8 cellular contexts compared by ENCODE assay signal in genomic region chr5:154756203-154756870, GRCh38. TPM values are rescaled to one million over a fixed set of nuclear protein-coding genes. Genes with fewer than 3 reads are reported as not detected.
DNase-seq lines count a peak whose midpoint lies in the region; ATAC-seq and TF ChIP-seq lines count a peak whose summit lies in the region.

No MANE protein-coding gene starts in this region.

- H3K36me3 ChIP-seq in Loucy (ENCODE audit: insufficient read depth, low read length) (no peaks in the 10 kb centered on the region), thyroid gland (no peaks in the 10 kb centered on the region)

- no peaks in the 10 kb centered on the region for H3F3A ChIP-seq in Loucy (ENCODE audit: low read depth)

- H3K4me1 ChIP-seq in Loucy (ENCODE audit: insufficient read depth, low read length, poor library complexity, severe bottlenecking) (peaks cover 25% of the 10 kb centered on the region), thyroid gland (peaks cover 51 to 54% of the 10 kb centered on the region in 2 donors)

- peaks cover 47% of the 10 kb centered on the region for H4K20me1 ChIP-seq in Loucy (ENCODE audit: insufficient read depth, low read length, poor library complexity, severe bottlenecking)

- peak overlapping the region; percentile 94 for H3K4me3 ChIP-seq in Loucy (ENCODE audit: low read length, poor library complexity, severe bottlenecking)
- H3K4me3 ChIP-seq in thyroid gland (replicated peaks in 1 of 3) = peak overlapping the region; percentile 69 to 93 (median 75)

- H3K9me2 ChIP-seq in Loucy (replicated peaks; ENCODE audit: low read depth, low read length) = no peaks in the 10 kb centered on the region

- no peak for TF ChIP-seq CTCF in CD4-positive, alpha-beta T cell (IDR thresholded peaks at IDR 0.05)
- TF ChIP-seq CTCF in Loucy (conservative IDR thresholded peaks at IDR 0.05; ENCODE audit: low read length) = no peak
- TF ChIP-seq CTCF in natural killer cell (IDR thresholded peaks at IDR 0.05) = no peak
- TF ChIP-seq CTCF in thyroid gland (IDR thresholded peaks at IDR 0.05) = no peak

- no peak for ATAC-seq in CD4-positive, alpha-beta T cell (ENCODE audit: poor library complexity)
- ATAC-seq in natural killer cell = no peak
- ATAC-seq in HG02642 (IDR thresholded peaks at IDR 0.05; ENCODE audit: poor library complexity, unreplicated experiment) = no peak
- ATAC-seq in HG03045 (IDR thresholded peaks at IDR 0.05; ENCODE audit: unreplicated experiment) = no peak

- H3K9me3 ChIP-seq in CD4-positive, alpha-beta T cell (ENCODE audit: control insufficient read depth, low read length) = no peaks in the 10 kb centered on the region
- H3K9me3 ChIP-seq in Loucy (ENCODE audit: insufficient read depth, low read depth, low read length) = no peaks in the 10 kb centered on the region
- H3K9me3 ChIP-seq in thyroid gland = no peaks in the 10 kb centered on the region

- CTCF ChIA-PET in CD4-positive, alpha-beta T cell (lab: Charles Lee) = no interaction called here

- peak overlapping the region; percentile 91 for H3K27ac Mint-ChIP-seq in CD4-positive, alpha-beta T cell
- peak overlapping the region; percentile 90 to 94 for H3K27ac Mint-ChIP-seq in natural killer cell

- peak; percentile 6 to 56 (median 20) for DNase-seq in CD4-positive, alpha-beta T cell
- DNase-seq in activated T-cell treated with anti-CD3 and anti-CD28 coated beads for 24 hours (ENCODE audit: low read depth) (peak; percentile 17), erythroblast (lab: John Stamatoyannopoulos, UW) (peak; percentile 79 to 88), natural killer cell (peak; percentile 51), thyroid gland (peak; percentile 67 to 72)

- peak overlapping the region; percentile 92 for H3K9ac ChIP-seq in Loucy (ENCODE audit: low read depth, low read length, poor library complexity, severe bottlenecking)

- H3K4me3 Mint-ChIP-seq in CD4-positive, alpha-beta T cell = peak overlapping the region; percentile 94
- peak overlapping the region; percentile 92 for H3K4me3 Mint-ChIP-seq in natural killer cell

- H2AFZ ChIP-seq in Loucy (ENCODE audit: low read length) = no peak overlapping the region

- TF ChIP-seq POLR2A in erythroblast (IDR thresholded peaks at IDR 0.05; ENCODE audit: low read length) (no peak), thyroid gland (IDR thresholded peaks at IDR 0.05) (no peak)

- H3K36me3 Mint-ChIP-seq in CD4-positive, alpha-beta T cell (ENCODE audit: low read depth) = peaks cover 19% of the 10 kb centered on the region
- no peaks in the 10 kb centered on the region for H3K36me3 Mint-ChIP-seq in natural killer cell

- WGBS in thyroid gland, 2 donors = 1% methylated on average over 40 to 46 of the region's 48 CpGs

- intact Hi-C loops in CD4-positive, alpha-beta T cell (cut with DNase I, micrococcal nuclease) = loop anchor here (5.0 to 10.0 kb wide), 5 partner anchors 36 to 562 kb away; partner anchors contain the start of genes GALNT10 (in 1 of the 2) and MRPL22 (in 1 of the 2)
- intact Hi-C loops in natural killer cell (cut with micrococcal nuclease) = loop anchor here (5.0 kb wide), 1 partner anchor 181 kb away; the partner anchor contains the start of gene GEMIN5
- intact Hi-C loops in thyroid gland (cut with DNase I) = loop anchor here (10.0 kb wide), 1 partner anchor 98 kb away; the partner anchor contains the start of genes CNOT8 and FAXDC2

- no peaks in the 10 kb centered on the region for H3K9me3 Mint-ChIP-seq in CD4-positive, alpha-beta T cell
- no peaks in the 10 kb centered on the region for H3K9me3 Mint-ChIP-seq in natural killer cell

- POLR2A ChIA-PET in CD4-positive, alpha-beta T cell (lab: Charles Lee) = interaction anchor here (1.3 kb wide), 1 partner anchor 102 kb away, joined by 7 read pairs; the partner anchor contains the start of gene CNOT8

- H3K27ac ChIP-seq in CD4-positive, alpha-beta T cell (ENCODE audit: low read depth, low read length) = peak overlapping the region; percentile 85
- peak overlapping the region; percentile 98 to 100 (median 99) for H3K27ac ChIP-seq in thyroid gland

- peak overlapping the region; percentile 51 for H3K4me2 ChIP-seq in Loucy (ENCODE audit: low read depth, low read length, poor library complexity, severe bottlenecking)

- H3K27me3 ChIP-seq in CD4-positive, alpha-beta T cell (ENCODE audit: control insufficient read depth, insufficient read depth, low read length) = no peaks in the 10 kb centered on the region
- H3K27me3 ChIP-seq in Loucy (ENCODE audit: insufficient read depth, low read length, poor library complexity, severe bottlenecking) (peaks cover 4% of the 10 kb centered on the region), thyroid gland (no peaks in the 10 kb centered on the region)

- peaks cover 68% of the 10 kb centered on the region for H3K79me2 ChIP-seq in Loucy (ENCODE audit: insufficient read depth, low read length)

- peaks cover 65% of the 10 kb centered on the region for H3K4me1 Mint-ChIP-seq in CD4-positive, alpha-beta T cell (ENCODE audit: low read depth)
- peaks cover 50 to 52% of the 10 kb centered on the region in 2 donors for H3K4me1 Mint-ChIP-seq in natural killer cell

- H3K27me3 Mint-ChIP-seq in CD4-positive, alpha-beta T cell = no peaks in the 10 kb centered on the region
- no peaks in the 10 kb centered on the region for H3K27me3 Mint-ChIP-seq in natural killer cell (ENCODE audit: low read depth in 2 of 2)

RNA-seq across cellular contexts. Expression of gene LARP1, which starts 1.2 kb away (rescaled TPM):
- total RNA-seq in CD4-positive, alpha-beta T cell = 10 to 100 TPM; 88.7 to 97.6 TPM
- 100 to 1,000 TPM; 103 to 117 (median 112) TPM for total RNA-seq in natural killer cell
- 100 to 1,000 TPM; 109 to 192 (median 133) TPM for total RNA-seq in thyroid gland

Comparison
In these comparisons a context has a peak if more than half of its experiments do, and no peak if none do; other contexts are left out.
1. DNase-seq: peak in every context shown above with its lines; median percentile 84 in erythroblast; 70 in thyroid gland; 51 in natural killer cell; 20 in CD4-positive, alpha-beta T cell; 17 in activated T-cell treated with anti-CD3 and anti-CD28 coated beads for 24 hours.